9 cellular contexts compared by ENCODE assay signal in the genomic region with DNA sequence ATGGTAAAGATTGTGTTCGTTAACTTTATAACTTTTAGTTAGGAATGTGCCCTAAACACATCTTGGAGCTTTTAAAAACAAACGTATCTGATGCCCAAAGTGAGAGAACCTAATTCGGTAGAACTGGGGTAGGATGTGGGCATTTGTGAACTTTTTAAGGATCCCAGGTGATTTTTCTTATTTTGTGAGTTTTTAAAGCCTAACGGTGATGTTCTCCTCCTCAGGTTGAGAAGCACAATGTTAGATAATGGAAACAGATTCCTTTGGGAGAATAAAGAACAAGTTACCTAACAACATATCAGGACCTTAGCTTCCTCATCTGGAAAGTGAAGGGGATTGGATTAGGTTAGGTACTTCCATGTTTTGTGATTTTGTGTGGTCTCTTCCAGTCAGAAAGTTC. TPM values are rescaled to one million over a fixed set of nuclear protein-coding genes. Genes with fewer than 3 reads are reported as not detected.
DNase-seq lines count a peak whose midpoint lies in the region; TF ChIP-seq lines count a peak whose summit lies in the region.
"Had no signal": no experiment of that assay in that cellular context is flagged by ENCODE, and none has a peak within 500 bp of the region (broad histone marks: within the 10 kb centered on the region; RNA-seq: fewer than 3 reads in every experiment).

No MANE protein-coding gene starts in this region.

- H3K36me3 Mint-ChIP-seq in activated CD4-positive, alpha-beta T cell treated with anti-CD3 and anti-CD28 coated beads, Interleukin-2, amount 10 ng/mL, durations not matched to agents 24 days and 14 days (ENCODE audit: low read depth): peaks cover 37% of the 10 kb centered on the region

- no peaks in the 10 kb centered on the region for H3K9me3 ChIP-seq in iPS-18a (ENCODE audit: control insufficient read depth, low read depth, low read length)
- no peaks in the 10 kb centered on the region for H3K9me3 ChIP-seq in spleen

- H3K27ac ChIP-seq in iPS-18a (ENCODE audit: low read length) (peak overlapping the region; percentile 88), spleen (peak overlapping the region in 7 of 8 donors; percentile 83 to 95 (median 94))

- TF ChIP-seq POLR2A in spleen (IDR thresholded peaks at IDR 0.05): no peak

- 7 to 10% (median 9%) methylated on average over 4 of the region's 4 CpGs for WGBS in spleen, 5 donors

- no peaks in the 10 kb centered on the region for H3K27me3 ChIP-seq in iPS-18a (ENCODE audit: control insufficient read depth, insufficient read depth, low read length)
- H3K27me3 ChIP-seq in spleen (replicated peaks in 1 of 7): no peaks in the 10 kb centered on the region

- H3K9ac ChIP-seq in iPS-18a (ENCODE audit: low read length): peak overlapping the region; percentile 95

- TF ChIP-seq CTCF in GM12875 (IDR thresholded peaks at IDR 0.05; ENCODE audit: borderline replicate concordance, insufficient read depth, low read depth, low read length) (no peak), WI38 (IDR thresholded peaks at IDR 0.05; ENCODE audit: low read depth, low read length) (no peak), spleen (IDR thresholded peaks at IDR 0.05 in 8 of 11, conservative IDR thresholded peaks at IDR 0.05 in 3 of 11) (no peak)

- intact Hi-C loops in spleen (cut with DNase I; ENCODE audit: low total_unique reads): no loop called here
- intact Hi-C loops in activated CD4-positive, alpha-beta T cell treated with anti-CD3 and anti-CD28 coated beads, Interleukin-2, amount 10 ng/mL, durations not matched to agents 24 days and 14 days (cut with micrococcal nuclease): loop anchor here (1.0 to 2.0 kb wide), 2 partner anchors 79 to 212 kb away; a partner anchor contains a TSS

- peaks cover 38% of the 10 kb centered on the region for H3K36me3 ChIP-seq in iPS-18a (ENCODE audit: control insufficient read depth, low read depth, low read length)
- peaks cover 0 to 61% (median 45%) of the 10 kb centered on the region in 6 donors for H3K36me3 ChIP-seq in spleen

- H3K4me1 ChIP-seq in iPS-18a (ENCODE audit: control insufficient read depth, low read depth, low read length) (peaks cover 5% of the 10 kb centered on the region), spleen (peaks cover 29 to 85% (median 55%) of the 10 kb centered on the region in 6 donors)

- no peaks in the 10 kb centered on the region for H3K27me3 Mint-ChIP-seq in activated CD4-positive, alpha-beta T cell treated with anti-CD3 and anti-CD28 coated beads, Interleukin-2, amount 10 ng/mL, durations not matched to agents 24 days and 14 days
- H3K27me3 Mint-ChIP-seq: central memory CD8-positive, alpha-beta T cell had no signal

- H3K9me3 Mint-ChIP-seq in activated CD4-positive, alpha-beta T cell treated with anti-CD3 and anti-CD28 coated beads, Interleukin-2, amount 10 ng/mL, durations not matched to agents 24 days and 14 days: no peaks in the 10 kb centered on the region
- H3K9me3 Mint-ChIP-seq: central memory CD8-positive, alpha-beta T cell had no signal

- no peak overlapping the region for H3K27ac Mint-ChIP-seq in activated CD4-positive, alpha-beta T cell treated with anti-CD3 and anti-CD28 coated beads, Interleukin-2, amount 10 ng/mL, durations not matched to agents 24 days and 14 days

- no peak for DNase-seq in spleen
- no peak for DNase-seq in NCI-H748 (lab: John Stamatoyannopoulos, UW; ENCODE audit: unreplicated experiment)
- DNase-seq in putamen (ENCODE audit: low spot score): no peak
- DNase-seq in activated CD4-positive, alpha-beta T cell treated with anti-CD3 and anti-CD28 coated beads, Interleukin-2, amount 10 ng/mL, durations not matched to agents 24 days and 14 days: no peak
- no peak for DNase-seq in AG20443 (ENCODE audit: low spot score)

- peaks cover 19% of the 10 kb centered on the region for H3K4me1 Mint-ChIP-seq in activated CD4-positive, alpha-beta T cell treated with anti-CD3 and anti-CD28 coated beads, Interleukin-2, amount 10 ng/mL, durations not matched to agents 24 days and 14 days

- H3K4me3 ChIP-seq in GM12875 (ENCODE audit: low read depth, low read length) (peak overlapping the region; percentile 65), WI38 (ENCODE audit: low read depth, low read length) (peak overlapping the region; percentile 100), iPS-18a (ENCODE audit: low read length) (peak overlapping the region; percentile 100), spleen (peak overlapping the region; percentile 68 to 98 (median 94))

- H3K4me3 Mint-ChIP-seq in activated CD4-positive, alpha-beta T cell treated with anti-CD3 and anti-CD28 coated beads, Interleukin-2, amount 10 ng/mL, durations not matched to agents 24 days and 14 days: no peak overlapping the region
- H3K4me3 Mint-ChIP-seq: central memory CD8-positive, alpha-beta T cell had no signal

RNA-seq across cellular contexts. Expression of a gene that starts 0.7 kb away (rescaled TPM):
- total RNA-seq in spleen: 100 to 1,000 TPM in 3 of 7 donors, 10 to 100 TPM in 4; 71.6 to 110 (median 82.1) TPM
- 10 to 100 TPM; 53.8 to 76.7 (median 70.4) TPM for polyA plus RNA-seq in spleen
- 109 and 115 TPM in 2 replicates for total RNA-seq in activated CD4-positive, alpha-beta T cell treated with anti-CD3 and anti-CD28 coated beads, Interleukin-2, amount 10 ng/mL, durations not matched to agents 24 days and 14 days

RNA-seq across cellular contexts. Expression of a gene that starts 0.9 kb away (rescaled TPM):
- total RNA-seq in spleen: 10 to 100 TPM; 25.7 to 51.0 (median 37.6) TPM
- polyA plus RNA-seq in spleen: 10 to 100 TPM; 28.2 to 48.8 (median 47.4) TPM
- 34.2 and 34.4 TPM in 2 replicates for total RNA-seq in activated CD4-positive, alpha-beta T cell treated with anti-CD3 and anti-CD28 coated beads, Interleukin-2, amount 10 ng/mL, durations not matched to agents 24 days and 14 days

RNA-seq across cellular contexts. Expression of a gene that starts 34.6 kb away (rescaled TPM):
- total RNA-seq in spleen: 1 to 10 TPM; 2.1 to 5.1 (median 3.4) TPM
- 1 to 10 TPM; 3.0 to 4.7 (median 4.7) TPM for polyA plus RNA-seq in spleen
- total RNA-seq in activated CD4-positive, alpha-beta T cell treated with anti-CD3 and anti-CD28 coated beads, Interleukin-2, amount 10 ng/mL, durations not matched to agents 24 days and 14 days: 0.14 and 0.38 TPM in 2 replicates

RNA-seq across cellular contexts. Expression of a gene that starts 53.4 kb away (rescaled TPM):
- 100 to 1,000 TPM in 3 of 7 donors, 10 to 100 TPM in 4; 80.4 to 205 (median 90.1) TPM for total RNA-seq in spleen
- 10 to 100 TPM; 16.6 to 49.9 (median 30.1) TPM for polyA plus RNA-seq in spleen
- total RNA-seq in activated CD4-positive, alpha-beta T cell treated with anti-CD3 and anti-CD28 coated beads, Interleukin-2, amount 10 ng/mL, durations not matched to agents 24 days and 14 days: 0.71 and 1.8 TPM in 2 replicates
